In the genomic region with DNA sequence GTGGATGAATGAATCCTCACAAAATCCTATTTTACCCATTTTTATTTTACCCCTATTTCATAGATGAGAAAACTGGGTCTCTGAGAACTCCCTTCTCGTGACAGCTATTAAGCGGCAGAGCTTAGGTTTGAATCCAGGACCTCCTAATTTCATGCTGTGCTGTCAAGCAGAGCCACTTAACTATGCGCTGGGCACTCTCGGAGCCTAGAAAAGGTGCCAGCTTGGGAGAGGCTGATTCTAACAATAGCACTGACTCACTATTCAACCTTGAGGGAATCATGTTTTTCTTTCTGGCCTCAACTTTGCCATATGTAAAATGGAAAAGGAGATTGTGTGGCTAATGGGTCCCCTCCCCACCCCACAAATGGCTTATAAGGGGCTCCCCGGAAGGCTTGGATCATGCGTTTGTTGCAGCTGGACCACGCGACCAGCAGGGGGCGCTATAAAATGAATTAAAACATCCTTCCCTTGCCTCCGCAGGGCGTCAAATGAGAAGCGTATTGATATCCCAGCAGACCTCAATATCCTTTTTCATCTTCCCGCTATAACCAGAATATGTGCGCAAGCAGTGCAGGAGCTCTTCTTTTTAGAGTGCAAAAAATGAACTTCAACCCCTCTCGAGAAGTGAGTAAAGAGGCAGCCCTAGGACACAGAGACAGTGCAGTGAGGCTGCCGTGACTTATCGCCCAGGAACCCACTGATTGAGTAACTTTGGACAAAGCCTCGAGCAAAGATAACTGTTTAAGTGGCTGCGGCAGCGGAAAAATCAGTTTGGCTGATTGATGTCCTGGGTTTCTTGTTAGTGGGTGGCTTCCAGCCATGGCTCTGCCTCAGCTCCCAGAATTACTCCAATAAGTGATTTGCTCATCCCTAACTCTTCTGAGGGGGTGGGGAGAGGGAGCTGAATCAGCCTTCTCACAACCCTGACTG, we compare ENCODE assay signal across 9 cellular contexts. TPM values are rescaled to one million over a fixed set of nuclear protein-coding genes. Genes with fewer than 3 reads are reported as not detected.
A peak's percentile ranks its signal among the peaks of the same experiment; 100 is the strongest.
DNase-seq lines count a peak whose midpoint lies in the region; ATAC-seq and TF ChIP-seq lines count a peak whose summit lies in the region.
"Had no signal": no experiment of that assay in that cellular context is flagged by ENCODE, and none has a peak within 500 bp of the region (broad histone marks: within the 10 kb centered on the region; RNA-seq: fewer than 3 reads in every experiment).

No MANE protein-coding gene starts in this region.

- BruUV-seq in Panc1 (replicated peaks; lab: Mats Ljungman, UMichigan), result no TSS peak

- H3K36me3 Mint-ChIP-seq in naive B cell, result peaks cover 0 to 8% of the 10 kb centered on the region in 2 donors

- H3K27ac Mint-ChIP-seq in naive B cell, result peak overlapping the region in 2 of 6 donors; percentile 7 to 64

- H3K9me3 Mint-ChIP-seq in naive B cell, result peaks cover 0 to 1% (median 0%) of the 10 kb centered on the region in 7 donors

- TF ChIP-seq CTCF in Panc1 (IDR thresholded peaks at IDR 0.05), result peak; percentile 92

- peak; percentile 41 for DNase-seq in COLO668 (lab: John Stamatoyannopoulos, UW; ENCODE audit: unreplicated experiment)
- DNase-seq in GM23248, result peak; percentile 90
- DNase-seq in Panc1 (ENCODE audit: low read depth, low spot score), result peak; percentile 28
- DNase-seq in dermis blood vessel endothelial cell, result peak; percentile 61
- peak; percentile 16 for DNase-seq in naive B cell

- no peak overlapping the region for H3K4me3 Mint-ChIP-seq in naive B cell

- no peak overlapping the region for H3K4me3 ChIP-seq in GM23248
- no peak overlapping the region for H3K4me3 ChIP-seq in Panc1 (ENCODE audit: low read depth in 2 of 2, low read length in 2 of 2)

- 5 to 7% methylated on average over 20 of the region's 20 CpGs for WGBS in GM23248 (ENCODE audit: low coverage in 1 of 2, low lambda C conversion rate in 2 of 2, missing lambda C conversion rate in 2 of 2), 2 experiments

- peaks cover 38 to 61% (median 43%) of the 10 kb centered on the region in 3 donors for H3K27me3 Mint-ChIP-seq in naive B cell

- ATAC-seq in Panc1 (0 out of 2 replicates have a peak, but pooled peaks have one; percentile 63), naive B cell (ENCODE audit: low read depth in 2 of 2) (no peak), GM21737 (IDR thresholded peaks at IDR 0.05; ENCODE audit: unreplicated experiment) (no peak), GM21825 (IDR thresholded peaks at IDR 0.05; ENCODE audit: unreplicated experiment) (no peak), GM18858 (IDR thresholded peaks at IDR 0.05; ENCODE audit: unreplicated experiment) (no peak)

- H3K4me1 ChIP-seq in GM23248 (ENCODE audit: insufficient read depth) (peaks cover 16% of the 10 kb centered on the region), Panc1 (ENCODE audit: control insufficient read depth, insufficient read depth, low read length) (no peaks in the 10 kb centered on the region)

- no peaks in the 10 kb centered on the region for H3K9me2 ChIP-seq in GM23248 (ENCODE audit: insufficient read depth)

- H3F3A ChIP-seq in GM23248 (ENCODE audit: insufficient read depth), result peaks cover 18% of the 10 kb centered on the region; the same call in 1 of the 2 replicates

- H3K27ac ChIP-seq in GM23248 (no peak overlapping the region), Panc1 (ENCODE audit: low read length) (no peak overlapping the region)

- in situ Hi-C loops in GM23248 (cut with MboI) (no loop called here), Panc1 (cut with HindIII; ENCODE audit: low pct_unique_long_range_greater_than_20kb, low sequenced_read_pairs) (no loop called here)

- H4K20me1 ChIP-seq in GM23248 (ENCODE audit: insufficient read depth), result no peaks in the 10 kb centered on the region

- no peaks in the 10 kb centered on the region for H3K4me1 Mint-ChIP-seq in naive B cell

- no peak overlapping the region for H2AFZ ChIP-seq in GM23248

- POLR2A ChIA-PET in Panc1 (lab: Charles Lee), result no interaction called here

- peak overlapping the region; percentile 51 for H3K4me2 ChIP-seq in GM23248 (ENCODE audit: unreplicated experiment)

- H3K27me3 ChIP-seq in GM23248 (replicated peaks; ENCODE audit: insufficient read depth) (peaks cover 55% of the 10 kb centered on the region), Panc1 (ENCODE audit: control insufficient read depth, insufficient read depth, low read length) (peaks cover 23% of the 10 kb centered on the region)

- H3K9me3 ChIP-seq in GM23248 (ENCODE audit: low read depth), result no peaks in the 10 kb centered on the region
- H3K9me3 ChIP-seq in Panc1 (ENCODE audit: control insufficient read depth, insufficient read depth, low read depth, low read length), result no peaks in the 10 kb centered on the region

- CTCF ChIA-PET in Panc1 (lab: Charles Lee), result interaction anchor here (0.6 to 1.6 kb wide), 4 partner anchors 9 to 230 kb away, joined by 3 to 4 read pairs (median 3); no protein-coding TSS in a partner anchor

- intact Hi-C loops in Panc1 (cut with micrococcal nuclease; ENCODE audit: unreplicated experiment), result loop anchor here (5.0 kb wide), 1 partner anchor 166 kb away; no protein-coding TSS in a partner anchor

- H3K79me2 ChIP-seq in GM23248 (ENCODE audit: insufficient read depth), result no peaks in the 10 kb centered on the region

- H3K9ac ChIP-seq in GM23248, result no peak overlapping the region

- no peaks in the 10 kb centered on the region for H3K36me3 ChIP-seq in GM23248 (ENCODE audit: low read depth)
- no peaks in the 10 kb centered on the region for H3K36me3 ChIP-seq in Panc1 (ENCODE audit: control insufficient read depth, insufficient read depth, low read length)

RNA-seq across cellular contexts. Expression of gene PDYN, which starts 12.9 kb away (rescaled TPM):
- not detected in 2 replicates for total RNA-seq in GM23248 (2014; rRNA removed; shearing (Covaris generic))
- not detected in 2 replicates for polyA plus RNA-seq in GM23248 (2016; fragmentation: Nextera tagmentation; extraction: Ambion mirVana)
- not detected for total RNA-seq in Panc1 (2021; ENCODE audit: unreplicated experiment)
- not detected for polyA plus RNA-seq in Panc1 (2012; ENCODE audit: insufficient read length)
- total RNA-seq in dermis blood vessel endothelial cell, result not detected in 2 replicates
- polyA plus RNA-seq in naive B cell (ENCODE audit: low read depth in 6 of 6), result not detected
- total RNA-seq: T-helper 2 cell treated with Interferon-gamma antibody and Interleukin-4, amounts not matched to agents 100 ng/mL and 5 ng/mL, for 36 hours had no signal

Comparison
In these comparisons a context has a peak if more than half of its experiments do, and no peak if none do; other contexts are left out.
1. DNase-seq: peak in every context shown above with its lines; median percentile 90 in GM23248; 61 in dermis blood vessel endothelial cell; 41 in COLO668; 28 in Panc1; 16 in naive B cell.